8 cellular contexts compared by ENCODE assay signal in genomic region chr7:38451840-38452239, GRCh38.
DNase-seq lines count a peak whose midpoint lies in the region; ATAC-seq and TF ChIP-seq lines count a peak whose summit lies in the region.

No MANE protein-coding gene starts in this region.

- H3K4me3 ChIP-seq in A673 (ENCODE audit: low read depth, low read length, poor library complexity, severe bottlenecking) (no peak overlapping the region), esophagus muscularis mucosa (no peak overlapping the region)
- no peak overlapping the region for H3K4me3 ChIP-seq in naive thymus-derived CD4-positive, alpha-beta T cell (ENCODE audit: low read length)

- no peak overlapping the region for H3K27ac Mint-ChIP-seq in naive thymus-derived CD4-positive, alpha-beta T cell
- H3K27ac Mint-ChIP-seq in stimulated activated naive B cell treated with anti-CD40 and anti-IgM and Interleukin-4, amounts not matched to agents 10 μg/mL and 1 μg/mL and 100 μg/mL, for 72 hours: no peak overlapping the region

- DNase-seq in A673 (ENCODE audit: low spot score) (peak; percentile 32), H4 (ENCODE audit: low spot score) (peak; percentile 72), RPMI7951 (ENCODE audit: low read depth) (peak; percentile 44), left cardiac atrium (no peak), esophagus muscularis mucosa (ENCODE audit: extremely low spot score) (no peak)
- no peak for DNase-seq in naive thymus-derived CD4-positive, alpha-beta T cell
- no peak for DNase-seq in stimulated activated naive B cell treated with anti-CD40 and anti-IgM and Interleukin-4, amounts not matched to agents 10 μg/mL and 1 μg/mL and 100 μg/mL, for 72 hours

- H3K27me3 Mint-ChIP-seq in naive thymus-derived CD4-positive, alpha-beta T cell: peaks cover 0 to 20% (median 5%) of the 10 kb centered on the region in 5 donors
- H3K27me3 Mint-ChIP-seq in stimulated activated naive B cell treated with anti-CD40 and anti-IgM and Interleukin-4, amounts not matched to agents 10 μg/mL and 1 μg/mL and 100 μg/mL, for 72 hours: peaks cover 5 to 11% of the 10 kb centered on the region in 2 donors

- 13% methylated on average over 2 of the region's 2 CpGs for WGBS in esophagus muscularis mucosa

- no TSS peak for BruUV-seq in A673 (replicated peaks; lab: Mats Ljungman, UMichigan)

- ATAC-seq in left cardiac atrium (peak; percentile 47 to 76), HG02798 (IDR thresholded peaks at IDR 0.05; ENCODE audit: poor library complexity, unreplicated experiment) (no peak)
- no peak for ATAC-seq in naive thymus-derived CD4-positive, alpha-beta T cell
- ATAC-seq in stimulated activated naive B cell treated with anti-CD40 and anti-IgM and Interleukin-4, amounts not matched to agents 10 μg/mL and 1 μg/mL and 100 μg/mL, for 72 hours (replicated peaks): no peak

- no peak for TF ChIP-seq POLR2A in esophagus muscularis mucosa (IDR thresholded peaks at IDR 0.05; ENCODE audit: low read depth)

- CTCF ChIA-PET in A673 (lab: Charles Lee): no interaction called here
- CTCF ChIA-PET in naive thymus-derived CD4-positive, alpha-beta T cell (lab: Charles Lee): no interaction called here

- H3K4me1 Mint-ChIP-seq in naive thymus-derived CD4-positive, alpha-beta T cell: no peaks in the 10 kb centered on the region
- H3K4me1 Mint-ChIP-seq in stimulated activated naive B cell treated with anti-CD40 and anti-IgM and Interleukin-4, amounts not matched to agents 10 μg/mL and 1 μg/mL and 100 μg/mL, for 72 hours: no peaks in the 10 kb centered on the region

- peak; percentile 39; the same call in 1 of the 2 replicates for TF ChIP-seq CTCF in A673 (conservative IDR thresholded peaks at IDR 0.05; ENCODE audit: low read depth, low read length)
- peak in 1 of 3 experiments; percentile 11 for TF ChIP-seq CTCF in esophagus muscularis mucosa (IDR thresholded peaks at IDR 0.05)

- TF ChIP-seq EP300 in esophagus muscularis mucosa (IDR thresholded peaks at IDR 0.05): no peak

- H3K36me3 Mint-ChIP-seq in naive thymus-derived CD4-positive, alpha-beta T cell: peaks cover 0 to 4% (median 0%) of the 10 kb centered on the region in 5 donors
- H3K36me3 Mint-ChIP-seq in stimulated activated naive B cell treated with anti-CD40 and anti-IgM and Interleukin-4, amounts not matched to agents 10 μg/mL and 1 μg/mL and 100 μg/mL, for 72 hours: peaks cover 2% of the 10 kb centered on the region in 2 donors

- peaks cover 0 to 8% (median 0%) of the 10 kb centered on the region in 11 donors for H3K9me3 Mint-ChIP-seq in naive thymus-derived CD4-positive, alpha-beta T cell
- peaks cover 2 to 4% of the 10 kb centered on the region in 2 donors for H3K9me3 Mint-ChIP-seq in stimulated activated naive B cell treated with anti-CD40 and anti-IgM and Interleukin-4, amounts not matched to agents 10 μg/mL and 1 μg/mL and 100 μg/mL, for 72 hours

- no peaks in the 10 kb centered on the region for H3K9me3 ChIP-seq in A673 (ENCODE audit: low read depth, low read length, poor library complexity, severe bottlenecking)
- H3K9me3 ChIP-seq in naive thymus-derived CD4-positive, alpha-beta T cell (ENCODE audit: control insufficient read depth in 2 of 3, low read length in 3 of 3): no peaks in the 10 kb centered on the region
- H3K9me3 ChIP-seq in esophagus muscularis mucosa: no peaks in the 10 kb centered on the region

- H3K27ac ChIP-seq in A673 (ENCODE audit: low read depth, low read length, poor library complexity, severe bottlenecking) (no peak overlapping the region), esophagus muscularis mucosa (replicated peaks in 1 of 4) (no peak overlapping the region)
- no peak overlapping the region for H3K27ac ChIP-seq in naive thymus-derived CD4-positive, alpha-beta T cell (ENCODE audit: low read depth, low read length)

- H3K4me1 ChIP-seq in A673 (ENCODE audit: insufficient read depth, low read length, poor library complexity, severe bottlenecking): no peaks in the 10 kb centered on the region
- no peaks in the 10 kb centered on the region for H3K4me1 ChIP-seq in naive thymus-derived CD4-positive, alpha-beta T cell (ENCODE audit: control insufficient read depth in 2 of 2, insufficient read depth in 2 of 2, low read length in 2 of 2)
- peaks cover 4 to 19% (median 13%) of the 10 kb centered on the region in 4 donors for H3K4me1 ChIP-seq in esophagus muscularis mucosa

- no peak overlapping the region for H3K4me3 Mint-ChIP-seq in naive thymus-derived CD4-positive, alpha-beta T cell
- H3K4me3 Mint-ChIP-seq in stimulated activated naive B cell treated with anti-CD40 and anti-IgM and Interleukin-4, amounts not matched to agents 10 μg/mL and 1 μg/mL and 100 μg/mL, for 72 hours: no peak overlapping the region

- intact Hi-C loops in A673 (cut with micrococcal nuclease; ENCODE audit: unreplicated experiment): loop anchor here (1.0 kb wide), 1 partner anchor 208 kb away; no protein-coding TSS in a partner anchor
- intact Hi-C loops in left cardiac atrium (cut with DNase I): loop anchor here (5.0 to 10.0 kb wide), 3 partner anchors 203 to 295 kb away; no protein-coding TSS in a partner anchor
- intact Hi-C loops in naive thymus-derived CD4-positive, alpha-beta T cell (cut with micrococcal nuclease): no loop called here
- intact Hi-C loops in esophagus muscularis mucosa (cut with DNase I): no loop called here

- H3K36me3 ChIP-seq in A673 (ENCODE audit: insufficient read depth, low read length, poor library complexity, severe bottlenecking) (no peaks in the 10 kb centered on the region), esophagus muscularis mucosa (no peaks in the 10 kb centered on the region)
- H3K36me3 ChIP-seq in naive thymus-derived CD4-positive, alpha-beta T cell (ENCODE audit: control insufficient read depth in 2 of 3, insufficient read depth in 3 of 3, low read length in 3 of 3): no peaks in the 10 kb centered on the region

- POLR2A ChIA-PET in A673 (lab: Charles Lee; ENCODE audit: low non-redundant PET): no interaction called here
- POLR2A ChIA-PET in naive thymus-derived CD4-positive, alpha-beta T cell (lab: Charles Lee): no interaction called here

- peaks cover 7% of the 10 kb centered on the region for H3K27me3 ChIP-seq in A673 (replicated peaks; ENCODE audit: insufficient read depth, low read depth, low read length, poor library complexity)
- H3K27me3 ChIP-seq in naive thymus-derived CD4-positive, alpha-beta T cell (ENCODE audit: control insufficient read depth in 2 of 2, insufficient read depth in 2 of 2, low read length in 2 of 2): no peaks in the 10 kb centered on the region
- H3K27me3 ChIP-seq in esophagus muscularis mucosa: no peaks in the 10 kb centered on the region

Comparison
In these comparisons a context has a peak if more than half of its experiments do, and no peak if none do; other contexts are left out.
1. DNase-seq: peak in A673 (single experiment), H4 (single experiment) and RPMI7951 (single experiment); none in left cardiac atrium (single experiment), naive thymus-derived CD4-positive, alpha-beta T cell (0 of 9), esophagus muscularis mucosa (single experiment) and stimulated activated naive B cell treated with anti-CD40 and anti-IgM and Interleukin-4, amounts not matched to agents 10 μg/mL and 1 μg/mL and 100 μg/mL, for 72 hours (single experiment).
2. ATAC-seq: peak in left cardiac atrium (2 of 2); none in naive thymus-derived CD4-positive, alpha-beta T cell (single experiment), HG02798 (single experiment) and stimulated activated naive B cell treated with anti-CD40 and anti-IgM and Interleukin-4, amounts not matched to agents 10 μg/mL and 1 μg/mL and 100 μg/mL, for 72 hours (0 of 2).
3. intact Hi-C loops: an anchor here in A673 (1.0 kb wide) and left cardiac atrium (5.0 to 10.0 kb wide); none called in naive thymus-derived CD4-positive, alpha-beta T cell and esophagus muscularis mucosa.